ENCODE assay signal across 1 cellular context in the genomic region with DNA sequence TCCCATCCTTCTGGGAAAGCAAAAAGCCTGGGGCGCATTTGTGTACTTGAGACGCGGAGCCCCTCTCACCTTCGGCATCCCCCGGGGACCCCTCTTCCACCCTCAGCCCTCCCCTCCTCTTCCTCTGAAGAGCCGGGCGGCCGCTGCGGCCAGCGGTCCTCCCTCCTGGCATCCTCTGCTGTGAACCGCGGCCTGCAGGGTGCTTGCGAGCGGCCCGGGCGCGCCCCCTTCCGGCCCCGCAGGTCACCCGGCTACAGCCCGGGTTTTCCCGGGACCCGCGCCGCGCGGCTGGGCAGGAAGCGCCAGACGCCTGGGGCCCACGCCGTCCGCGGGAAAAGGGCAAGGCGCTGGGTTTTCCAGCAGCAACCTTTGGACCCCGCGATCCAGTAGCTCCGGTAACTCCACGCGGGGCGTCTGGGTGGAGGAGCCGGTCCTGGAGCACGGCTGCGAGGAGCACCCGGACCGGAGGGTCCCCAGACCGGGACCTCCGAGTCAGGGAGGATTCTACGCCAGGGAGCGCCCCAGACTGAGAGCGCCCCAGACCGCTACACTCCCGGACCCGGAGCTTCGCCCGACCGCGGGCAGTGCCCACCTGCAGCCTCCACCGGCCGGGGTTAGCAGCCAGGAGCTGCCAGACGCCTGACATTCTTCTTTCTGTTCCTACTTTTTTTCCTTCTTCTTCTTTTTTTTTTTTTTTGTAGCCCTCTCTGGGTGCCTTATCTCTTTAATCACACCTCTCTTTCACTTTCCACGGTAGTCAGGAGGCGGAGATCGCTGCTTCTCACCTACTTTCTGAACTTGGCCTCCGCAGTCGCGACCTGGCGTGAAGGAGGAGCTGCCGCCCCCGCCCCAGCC.
TF ChIP-seq lines count a peak whose summit lies in the region.

A gene with protein sequence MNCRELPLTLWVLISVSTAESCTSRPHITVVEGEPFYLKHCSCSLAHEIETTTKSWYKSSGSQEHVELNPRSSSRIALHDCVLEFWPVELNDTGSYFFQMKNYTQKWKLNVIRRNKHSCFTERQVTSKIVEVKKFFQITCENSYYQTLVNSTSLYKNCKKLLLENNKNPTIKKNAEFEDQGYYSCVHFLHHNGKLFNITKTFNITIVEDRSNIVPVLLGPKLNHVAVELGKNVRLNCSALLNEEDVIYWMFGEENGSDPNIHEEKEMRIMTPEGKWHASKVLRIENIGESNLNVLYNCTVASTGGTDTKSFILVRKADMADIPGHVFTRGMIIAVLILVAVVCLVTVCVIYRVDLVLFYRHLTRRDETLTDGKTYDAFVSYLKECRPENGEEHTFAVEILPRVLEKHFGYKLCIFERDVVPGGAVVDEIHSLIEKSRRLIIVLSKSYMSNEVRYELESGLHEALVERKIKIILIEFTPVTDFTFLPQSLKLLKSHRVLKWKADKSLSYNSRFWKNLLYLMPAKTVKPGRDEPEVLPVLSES (plus strand): TSS at position 271 of the 855 bp plus-strand sequence. CDS start 6,865 bp downstream, outside the sequence.

TF ChIP-seq in H1, 55 proteins besides CTCF, POLR2A, EP300 and RAD21:
- TF ChIP-seq TAF1 (IDR thresholded peaks at IDR 0.05; ENCODE audit: low read depth, low read length) (0 out of 2 replicates have a peak, but pooled peaks have one; percentile 22), KDM4A (IDR thresholded peaks at IDR 0.05; ENCODE audit: low read depth, low read length, severe bottlenecking) (peak; percentile 96), HDAC2 (IDR thresholded peaks at IDR 0.05; ENCODE audit: borderline replicate concordance in 1 of 2, low read depth in 2 of 2, low read length in 2 of 2) (peak in 1 of 2 experiments; percentile 50; a peak in 1 of 4 replicates), JUND (IDR thresholded peaks at IDR 0.05; ENCODE audit: low read length) (no peak), ASH2L (IDR thresholded peaks at IDR 0.05; ENCODE audit: low read length) (peak; percentile 82), RFX5 (IDR thresholded peaks at IDR 0.05; ENCODE audit: borderline replicate concordance, low read depth, low read length) (no peak), CTBP2 (IDR thresholded peaks at IDR 0.05; ENCODE audit: borderline replicate concordance, insufficient read depth, insufficient read length, low read length) (peak; percentile 35), BRCA1 (IDR thresholded peaks at IDR 0.05; ENCODE audit: low read depth, low read length) (no peak), PHF8 (conservative IDR thresholded peaks at IDR 0.05; ENCODE audit: low read depth, low read length) (0 out of 2 replicates have a peak, but pooled peaks have one; percentile 37), EZH2 (IDR thresholded peaks at IDR 0.05; ENCODE audit: low read depth, low read length, severe bottlenecking) (peak; percentile 23), KDM1A (IDR thresholded peaks at IDR 0.05; ENCODE audit: borderline replicate concordance, low read length) (0 out of 2 replicates have a peak, but pooled peaks have one; percentile 53), EGR1 (IDR thresholded peaks at IDR 0.05; ENCODE audit: borderline replicate concordance, low read depth, low read length) (0 out of 2 replicates have a peak, but pooled peaks have one; percentile 38), BACH1 (IDR thresholded peaks at IDR 0.05; ENCODE audit: low read length) (0 out of 2 replicates have a peak, but pooled peaks have one; percentile 11), YY1 (IDR thresholded peaks at IDR 0.05; ENCODE audit: low read depth, low read length) (0 out of 2 replicates have a peak, but pooled peaks have one; percentile 15), POLR2AphosphoS5 (IDR thresholded peaks at IDR 0.05; ENCODE audit: low read depth, low read length) (no peak)
